Comparison of ENCODE assay signal across 31 cellular contexts in genomic region chr17:1946021-1946932, GRCh38.
DNase-seq lines count a peak whose midpoint lies in the region; ATAC-seq and TF ChIP-seq lines count a peak whose summit lies in the region.
"Had no signal": no experiment of that assay in that cellular context is flagged by ENCODE, and none has a peak within 500 bp of the region (broad histone marks: within the 10 kb centered on the region; RNA-seq: fewer than 3 reads in every experiment).

No MANE protein-coding gene starts in this region.

- intact Hi-C loops in Right ventricle myocardium superior (cut with DNase I) (no loop called here), body of pancreas (cut with DNase I) (no loop called here)

- no peak for TF ChIP-seq POLR2A in body of pancreas (IDR thresholded peaks at IDR 0.05)

- H3K4me1 ChIP-seq in cardiac muscle cell (ENCODE audit: low read depth) (peaks cover 45% of the 10 kb centered on the region), mesodermal cell (ENCODE audit: control insufficient read depth, insufficient read depth, low read length, poor library complexity, severe bottlenecking) (no peaks in the 10 kb centered on the region), body of pancreas (no peaks in the 10 kb centered on the region)
- H3K4me1 ChIP-seq: colonic mucosa, esophagus squamous epithelium, thyroid gland had no signal

- H3K9me3 ChIP-seq in cardiac muscle cell (ENCODE audit: low read depth) (no peaks in the 10 kb centered on the region), mesodermal cell (ENCODE audit: control insufficient read depth, low read length) (no peaks in the 10 kb centered on the region), body of pancreas (no peaks in the 10 kb centered on the region)
- H3K9me3 ChIP-seq: colonic mucosa, esophagus squamous epithelium, stomach, thyroid gland had no signal

- H3K36me3 ChIP-seq in cardiac muscle cell (no peaks in the 10 kb centered on the region), mesodermal cell (ENCODE audit: control insufficient read depth, insufficient read depth, low read length) (no peaks in the 10 kb centered on the region), body of pancreas (replicated peaks in 1 of 2; ENCODE audit: insufficient read depth in 1 of 2, low read depth in 2 of 2) (no peaks in the 10 kb centered on the region)
- H3K36me3 ChIP-seq: colonic mucosa, esophagus squamous epithelium, stomach, thyroid gland had no signal

- 79 to 87% methylated on average over 16 to 20 of the region's 20 CpGs for WGBS in mesodermal cell (ENCODE audit: insufficient coverage in 2 of 2), 2 experiments
- WGBS in body of pancreas, 2 donors, result 76 to 77% methylated on average over 16 to 20 of the region's 20 CpGs

- no peak overlapping the region for H3K4me3 ChIP-seq in cardiac muscle cell
- no peak overlapping the region for H3K4me3 ChIP-seq in mesodermal cell (ENCODE audit: extremely low read depth, insufficient read depth, low read length, poor library complexity, severe bottlenecking)
- H3K4me3 ChIP-seq in body of pancreas, result no peak overlapping the region
- H3K4me3 ChIP-seq: colonic mucosa, esophagus squamous epithelium, skin epidermis, stomach, thyroid gland had no signal

- DNase-seq in cardiac muscle cell (ENCODE audit: low read depth in 1 of 2, low spot score in 1 of 2), result no peak
- DNase-seq in Right ventricle myocardium superior, result no peak
- DNase-seq in ecto neural progenitor cell (ENCODE audit: low spot score), result peak; percentile 67
- no peak for DNase-seq in body of pancreas
- no peak for DNase-seq in dedifferentiated amniotic fluid mesenchymal stem cell (ENCODE audit: extremely low spot score)
- DNase-seq in NCI-H446 (lab: John Stamatoyannopoulos, UW), result no peak
- DNase-seq: activated CD4-positive, alpha-beta T cell treated with anti-CD3 and anti-CD28 coated beads, Interleukin-2, amount 10 ng/mL, durations not matched to agents 24 days and 14 days; activated gamma-delta T cell; activated T-cell treated with anti-CD3 and anti-CD28 coated beads, Interleukin-2, amount 50 U/mL, for 1 hour; colonic mucosa; DMS53; endodermal cell; esophagus squamous epithelium; foreskin melanocyte; GF-D8; left cardiac atrium; mesenchymal stem cell; NCI-H1436 treated with DMSO at 0.1 percent for 48 hours; NCI-H2107; NCI-H446 treated with DMSO at 0.1 percent for 48 hours; stimulated activated CD4-positive, alpha-beta T cell treated with anti-CD3 and anti-CD28 coated beads, Interleukin-1b, Interleukin-23, amount 100 ng/mL, for 48 hours; stimulated activated CD8-positive, alpha-beta memory T cell treated with anti-CD3 and anti-CD28 coated beads, Interleukin-4, amount 100 ng/mL, for 48 hours; stomach; T-helper 9 cell; thyroid gland had no signal

- TF ChIP-seq CTCF in cardiac muscle cell (IDR thresholded peaks at IDR 0.05; ENCODE audit: low read depth, low read length) (no peak), body of pancreas (IDR thresholded peaks at IDR 0.05) (no peak)

- H3K27me3 ChIP-seq in cardiac muscle cell (no peaks in the 10 kb centered on the region), body of pancreas (no peaks in the 10 kb centered on the region)
- H3K27me3 ChIP-seq: colonic mucosa, esophagus squamous epithelium, thyroid gland had no signal

- no peak for ATAC-seq in Right ventricle myocardium superior (ENCODE audit: poor library complexity)
- no peak for ATAC-seq in body of pancreas
- no peak for ATAC-seq in GM18858 (IDR thresholded peaks at IDR 0.05; ENCODE audit: unreplicated experiment)
- ATAC-seq: HCT116 had no signal

- H3K27ac ChIP-seq in cardiac muscle cell (peak overlapping the region; percentile 89), mesodermal cell (ENCODE audit: low read depth, low read length, severe bottlenecking) (peak overlapping the region; percentile 13), body of pancreas (no peak overlapping the region)
- H3K27ac ChIP-seq: colonic mucosa, esophagus squamous epithelium, KMS-11, skin epidermis, stomach, thyroid gland, VCaP had no signal

Comparison
In these comparisons a context has a peak if more than half of its experiments do, and no peak if none do; other contexts are left out.
1. H3K27ac ChIP-seq: peak in cardiac muscle cell (single experiment) and mesodermal cell (single experiment); none in body of pancreas (0 of 4).